8 cellular contexts compared by ENCODE assay signal in the genomic region with DNA sequence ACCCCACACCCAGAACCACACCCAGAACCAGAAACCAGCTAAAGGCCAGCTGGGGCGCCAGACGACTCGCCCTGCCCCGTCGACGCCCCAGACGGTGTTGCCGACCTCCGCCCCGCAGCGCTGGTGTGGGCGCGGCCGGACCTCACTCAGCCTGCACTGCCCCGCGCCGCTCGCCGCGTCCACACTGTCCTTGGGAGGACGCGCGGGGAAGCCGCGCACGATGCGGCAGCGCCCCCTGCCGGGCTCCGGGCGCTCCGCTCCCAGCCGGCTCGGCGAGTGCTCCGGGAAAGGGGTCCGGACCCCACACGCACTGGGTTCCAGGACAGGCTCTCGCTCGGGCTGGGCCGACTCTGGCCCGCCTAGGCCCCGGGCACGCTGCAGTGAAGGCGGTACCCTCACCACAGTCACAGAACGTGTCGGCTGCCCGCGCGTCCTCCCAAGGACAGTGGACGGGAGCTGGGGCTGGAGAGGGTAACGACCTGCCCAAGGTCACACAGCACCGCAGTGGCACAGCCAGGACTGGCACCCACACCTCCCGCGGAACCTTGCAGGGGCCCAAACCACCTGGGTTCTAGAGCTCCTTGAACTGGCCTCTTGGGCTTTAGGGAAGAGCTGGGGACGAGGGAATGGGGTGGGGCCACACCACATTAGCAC.
A peak's percentile ranks its signal among the peaks of the same experiment; 100 is the strongest.
DNase-seq lines count a peak whose midpoint lies in the region; ATAC-seq, FAIRE-seq and TF ChIP-seq lines count a peak whose summit lies in the region.

No MANE protein-coding gene starts in this region.

- H3K9me3 ChIP-seq in parathyroid adenoma (ENCODE audit: control insufficient read depth, low read length), result no peaks in the 10 kb centered on the region

- H3K9ac ChIP-seq in parathyroid adenoma, result no peak overlapping the region

- no peak overlapping the region for H3K27ac ChIP-seq in parathyroid adenoma

- intact Hi-C loops in left ventricle myocardium superior (cut with micrococcal nuclease), result no loop called here

- H3K4me3 Mint-ChIP-seq in activated naive CD8-positive, alpha-beta T cell treated with anti-CD3 and anti-CD28 coated beads, Interleukin-2, amount 50 U/mL, for 24 hours, result peak overlapping the region; percentile 16

- H3K27ac Mint-ChIP-seq in activated naive CD8-positive, alpha-beta T cell treated with anti-CD3 and anti-CD28 coated beads, Interleukin-2, amount 50 U/mL, for 24 hours, result no peak overlapping the region

- peak overlapping the region; percentile 81 for H2AFZ ChIP-seq in parathyroid adenoma

- no peak for FAIRE-seq in RCC 7860 (lab: Jason Lieb, UNC)

- H3K9me3 Mint-ChIP-seq in activated naive CD8-positive, alpha-beta T cell treated with anti-CD3 and anti-CD28 coated beads, Interleukin-2, amount 50 U/mL, for 24 hours, result no peaks in the 10 kb centered on the region

- ATAC-seq in GM19397 (IDR thresholded peaks at IDR 0.05; ENCODE audit: unreplicated experiment), result peak; percentile 59
- peak; percentile 72 for ATAC-seq in HG03439 (IDR thresholded peaks at IDR 0.05; ENCODE audit: unreplicated experiment)
- peak; percentile 76 for ATAC-seq in activated naive CD8-positive, alpha-beta T cell treated with anti-CD3 and anti-CD28 coated beads, Interleukin-2, amount 50 U/mL, for 24 hours
- ATAC-seq in left ventricle myocardium superior, result peak; percentile 97

- H3K27me3 ChIP-seq in parathyroid adenoma (ENCODE audit: control insufficient read depth, insufficient read depth, low read length), result no peaks in the 10 kb centered on the region

- peaks cover 38% of the 10 kb centered on the region for H3K27me3 Mint-ChIP-seq in activated naive CD8-positive, alpha-beta T cell treated with anti-CD3 and anti-CD28 coated beads, Interleukin-2, amount 50 U/mL, for 24 hours

- no peaks in the 10 kb centered on the region for H3K79me2 ChIP-seq in parathyroid adenoma

- H3K4me2 ChIP-seq in parathyroid adenoma (ENCODE audit: low read length), result peak overlapping the region; percentile 78

- peak; percentile 68 for TF ChIP-seq CTCF in parathyroid adenoma (IDR thresholded peaks at IDR 0.05)

- DNase-seq in COLO829 (ENCODE audit: low spot score) (peak; percentile 53), RCC 7860 (ENCODE audit: low spot score) (peak; percentile 9), left ventricle myocardium superior (peak; percentile 80)
- DNase-seq in activated naive CD8-positive, alpha-beta T cell treated with anti-CD3 and anti-CD28 coated beads, Interleukin-2, amount 50 U/mL, for 24 hours, result peak; percentile 62
- DNase-seq in effector CD4-positive, alpha-beta T cell, result no peak

- no peaks in the 10 kb centered on the region for H3K36me3 ChIP-seq in parathyroid adenoma (ENCODE audit: control insufficient read depth, insufficient read depth, low read length)

- H3K4me1 ChIP-seq in parathyroid adenoma, result no peaks in the 10 kb centered on the region

- peaks cover 4% of the 10 kb centered on the region for H3K4me1 Mint-ChIP-seq in activated naive CD8-positive, alpha-beta T cell treated with anti-CD3 and anti-CD28 coated beads, Interleukin-2, amount 50 U/mL, for 24 hours

- H3K4me3 ChIP-seq in parathyroid adenoma (ENCODE audit: low read depth, low read length), result peak overlapping the region; percentile 50

- H3K36me3 Mint-ChIP-seq in activated naive CD8-positive, alpha-beta T cell treated with anti-CD3 and anti-CD28 coated beads, Interleukin-2, amount 50 U/mL, for 24 hours (ENCODE audit: low read depth), result no peaks in the 10 kb centered on the region
